Comparison of ENCODE assay signal across 3 cellular contexts in genomic region chr11:43979571-43979970, GRCh38. TPM values are rescaled to one million over a fixed set of nuclear protein-coding genes. Genes with fewer than 3 reads are reported as not detected.
"Had no signal": no experiment of that assay in that cellular context is flagged by ENCODE, and none has a peak within 500 bp of the region (broad histone marks: within the 10 kb centered on the region; RNA-seq: fewer than 3 reads in every experiment).

No MANE protein-coding gene starts in this region.

RNA-seq across cellular contexts. Expression of gene C11orf96, which starts 37.1 kb away (rescaled TPM):
- total RNA-seq: HepG2, HT-29 had no signal
- polyA plus RNA-seq: IgD-negative memory B cell had no signal
